12 cellular contexts compared by ENCODE assay signal in genomic region chr2:197208841-197209240, GRCh38.
A peak's percentile ranks its signal among the peaks of the same experiment; 100 is the strongest.
DNase-seq lines count a peak whose midpoint lies in the region; ATAC-seq and TF ChIP-seq lines count a peak whose summit lies in the region.
"Had no signal": no experiment of that assay in that cellular context is flagged by ENCODE, and none has a peak within 500 bp of the region (broad histone marks: within the 10 kb centered on the region; RNA-seq: fewer than 3 reads in every experiment).

No MANE protein-coding gene starts in this region.

- DNase-seq in CD4-positive, alpha-beta memory T cell = peak in 1 of 5 donors; percentile 24
- DNase-seq in activated naive CD8-positive, alpha-beta T cell treated with anti-CD3 and anti-CD28 coated beads, Interleukin-2, amount 50 U/mL, for 24 hours = no peak
- DNase-seq in mucosa of descending colon (no peak), MV-4-11 (lab: John Stamatoyannopoulos, UW) (no peak), occipital lobe (lab: John Stamatoyannopoulos, UW) (no peak), NCI-H1694 treated with DMSO at 0.1 percent for 48 hours (lab: John Stamatoyannopoulos, UW) (no peak)
- DNase-seq: activated effector memory CD4-positive, alpha-beta T cell treated with anti-CD3 and anti-CD28 coated beads, Interleukin-2, amount 50 U/mL, for 16 hours; left ventricle myocardium inferior; NCI-H2029 treated with DMSO at 0.1 percent for 48 hours had no signal

- ATAC-seq in activated naive CD8-positive, alpha-beta T cell treated with anti-CD3 and anti-CD28 coated beads, Interleukin-2, amount 50 U/mL, for 24 hours = no peak
- ATAC-seq in mucosa of descending colon = peak; percentile 9
- ATAC-seq in GM18873 (IDR thresholded peaks at IDR 0.05; ENCODE audit: low FRiP score, unreplicated experiment) = no peak

- H3K9me3 ChIP-seq in CD4-positive, alpha-beta memory T cell (ENCODE audit: control insufficient read depth in 1 of 2, low read length in 2 of 2) = no peaks in the 10 kb centered on the region
- H3K9me3 ChIP-seq in Loucy (ENCODE audit: insufficient read depth, low read depth, low read length) (no peaks in the 10 kb centered on the region), mucosa of descending colon (no peaks in the 10 kb centered on the region)
- H3K9me3 ChIP-seq: left ventricle myocardium inferior had no signal

- peaks cover 89% of the 10 kb centered on the region for H3K79me2 ChIP-seq in Loucy (ENCODE audit: insufficient read depth, low read length)

- no peaks in the 10 kb centered on the region for H4K20me1 ChIP-seq in Loucy (ENCODE audit: insufficient read depth, low read length, poor library complexity, severe bottlenecking)

- CTCF ChIA-PET in CD4-positive, alpha-beta memory T cell (lab: Charles Lee; ENCODE audit: partially characterized antibody) = interaction anchor here (0.9 to 9.2 kb wide), 9 partner anchors 11 to 101 kb away, joined by 3 to 97 read pairs (median 5); partner anchors contain the start of gene ANKRD44

- intact Hi-C loops in CD4-positive, alpha-beta memory T cell (cut with micrococcal nuclease) = loop anchor here (1.0 kb wide), 2 partner anchors 7 to 10 kb away; no protein-coding TSS in a partner anchor
- intact Hi-C loops in mucosa of descending colon (cut with DNase I, micrococcal nuclease) = no loop called here

- H3K27ac ChIP-seq in CD4-positive, alpha-beta memory T cell (ENCODE audit: low read depth, low read length) = peak overlapping the region; percentile 68
- H3K27ac ChIP-seq: left ventricle myocardium inferior had no signal

- no peaks in the 10 kb centered on the region for H3F3A ChIP-seq in Loucy (ENCODE audit: low read depth)

- peaks cover 98% of the 10 kb centered on the region for H3K4me1 ChIP-seq in CD4-positive, alpha-beta memory T cell (ENCODE audit: insufficient read depth, low read length)
- H3K4me1 ChIP-seq in Loucy (ENCODE audit: insufficient read depth, low read length, poor library complexity, severe bottlenecking) (peaks cover 64% of the 10 kb centered on the region), mucosa of descending colon (ENCODE audit: low read depth) (peaks cover 16% of the 10 kb centered on the region)

- H3K4me3 ChIP-seq in CD4-positive, alpha-beta memory T cell (ENCODE audit: low read length in 2 of 2) = peak overlapping the region in 1 of 2 donors; percentile 12
- H3K4me3 ChIP-seq in Loucy (ENCODE audit: low read length, poor library complexity, severe bottlenecking) (no peak overlapping the region), mucosa of descending colon (no peak overlapping the region)
- H3K4me3 ChIP-seq: left ventricle myocardium inferior had no signal

- H2AFZ ChIP-seq in Loucy (ENCODE audit: low read length) = no peak overlapping the region

- peak overlapping the region; percentile 88 to 100 (median 98) for H3K27ac Mint-ChIP-seq in CD4-positive, alpha-beta memory T cell
- H3K27ac Mint-ChIP-seq in activated naive CD8-positive, alpha-beta T cell treated with anti-CD3 and anti-CD28 coated beads, Interleukin-2, amount 50 U/mL, for 24 hours = peak overlapping the region; percentile 97

- TF ChIP-seq CTCF in Loucy (conservative IDR thresholded peaks at IDR 0.05; ENCODE audit: low read length) (no peak), mucosa of descending colon (IDR thresholded peaks at IDR 0.05) (no peak)

- peaks cover 0 to 3% of the 10 kb centered on the region in 2 donors for H3K27me3 Mint-ChIP-seq in CD4-positive, alpha-beta memory T cell
- H3K27me3 Mint-ChIP-seq in activated naive CD8-positive, alpha-beta T cell treated with anti-CD3 and anti-CD28 coated beads, Interleukin-2, amount 50 U/mL, for 24 hours = no peaks in the 10 kb centered on the region
- H3K27me3 Mint-ChIP-seq: type B pancreatic cell had no signal

- peaks cover 89 to 98% (median 92%) of the 10 kb centered on the region in 4 donors for H3K4me1 Mint-ChIP-seq in CD4-positive, alpha-beta memory T cell
- H3K4me1 Mint-ChIP-seq in activated naive CD8-positive, alpha-beta T cell treated with anti-CD3 and anti-CD28 coated beads, Interleukin-2, amount 50 U/mL, for 24 hours = peaks cover 96% of the 10 kb centered on the region

- H3K4me2 ChIP-seq in Loucy (ENCODE audit: low read depth, low read length, poor library complexity, severe bottlenecking) = peak overlapping the region; percentile 5

- H3K36me3 ChIP-seq in CD4-positive, alpha-beta memory T cell (ENCODE audit: insufficient read depth, low read length) = no peaks in the 10 kb centered on the region
- peaks cover 5% of the 10 kb centered on the region; the same call in 1 of the 2 replicates for H3K36me3 ChIP-seq in Loucy (ENCODE audit: insufficient read depth, low read length)
- H3K36me3 ChIP-seq in mucosa of descending colon (ENCODE audit: low read depth) = no peaks in the 10 kb centered on the region
- H3K36me3 ChIP-seq: left ventricle myocardium inferior had no signal

- POLR2A ChIA-PET in CD4-positive, alpha-beta memory T cell (lab: Charles Lee; ENCODE audit: partially characterized antibody) = interaction anchor here (0.9 to 55.3 kb wide), 8 partner anchors 1 to 226 kb away, joined by 3 to 1394 read pairs (median 5); partner anchors contain the start of genes ANKRD44 and SF3B1

- peak overlapping the region; percentile 10 for H3K9ac ChIP-seq in Loucy (ENCODE audit: low read depth, low read length, poor library complexity, severe bottlenecking)

- peaks cover 8 to 29% of the 10 kb centered on the region in 2 donors for H3K36me3 Mint-ChIP-seq in CD4-positive, alpha-beta memory T cell
- H3K36me3 Mint-ChIP-seq in activated naive CD8-positive, alpha-beta T cell treated with anti-CD3 and anti-CD28 coated beads, Interleukin-2, amount 50 U/mL, for 24 hours (ENCODE audit: low read depth) = peaks cover 12% of the 10 kb centered on the region
- H3K36me3 Mint-ChIP-seq: type B pancreatic cell had no signal

- H3K9me2 ChIP-seq in Loucy (replicated peaks; ENCODE audit: low read depth, low read length) = no peaks in the 10 kb centered on the region

- no peaks in the 10 kb centered on the region for H3K27me3 ChIP-seq in CD4-positive, alpha-beta memory T cell (ENCODE audit: insufficient read depth, low read length)
- no peaks in the 10 kb centered on the region for H3K27me3 ChIP-seq in Loucy (ENCODE audit: insufficient read depth, low read length, poor library complexity, severe bottlenecking)

- peak overlapping the region in 7 of 8 donors; percentile 65 to 88 (median 76) for H3K4me3 Mint-ChIP-seq in CD4-positive, alpha-beta memory T cell
- H3K4me3 Mint-ChIP-seq in activated naive CD8-positive, alpha-beta T cell treated with anti-CD3 and anti-CD28 coated beads, Interleukin-2, amount 50 U/mL, for 24 hours = peak overlapping the region; percentile 65
- H3K4me3 Mint-ChIP-seq: type B pancreatic cell had no signal

- H3K9me3 Mint-ChIP-seq in CD4-positive, alpha-beta memory T cell = no peaks in the 10 kb centered on the region
- no peaks in the 10 kb centered on the region for H3K9me3 Mint-ChIP-seq in activated naive CD8-positive, alpha-beta T cell treated with anti-CD3 and anti-CD28 coated beads, Interleukin-2, amount 50 U/mL, for 24 hours
- H3K9me3 Mint-ChIP-seq: type B pancreatic cell had no signal
